ENCODE assay signal across 12 cellular contexts in the genomic region with DNA sequence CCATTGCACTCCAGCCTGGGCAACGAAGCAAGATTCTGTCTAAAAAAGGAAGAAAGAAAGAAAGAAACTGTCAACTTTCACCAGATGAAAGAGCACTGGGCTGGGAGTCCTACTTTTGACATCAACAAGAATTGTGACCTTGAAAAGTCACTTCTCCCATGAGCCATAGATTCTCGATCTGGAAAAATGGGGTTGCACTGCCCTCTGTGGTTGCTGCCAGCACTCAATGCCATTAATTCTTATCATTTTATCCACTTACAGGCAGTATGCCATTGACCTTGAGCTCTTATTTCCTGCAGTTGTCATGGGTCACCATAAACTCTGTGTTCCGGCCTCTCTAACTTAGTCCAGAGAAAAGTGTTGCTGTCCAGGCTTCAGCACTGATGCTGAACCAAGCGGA.
DNase-seq lines count a peak whose midpoint lies in the region; ATAC-seq and TF ChIP-seq lines count a peak whose summit lies in the region.
"Had no signal": no experiment of that assay in that cellular context is flagged by ENCODE, and none has a peak within 500 bp of the region (broad histone marks: within the 10 kb centered on the region; RNA-seq: fewer than 3 reads in every experiment).

No MANE protein-coding gene starts in this region.

- ATAC-seq in activated CD4-positive, alpha-beta T cell treated with anti-CD3 and anti-CD28 coated beads for 36 hours = no peak
- ATAC-seq in WTC11 = peak; percentile 26; the same call in 1 of the 2 replicates
- no peak for ATAC-seq in activated T-cell treated with anti-CD3 and anti-CD28 coated beads, Interleukin-2, amount 50 U/mL, for 72 hours (replicated peaks in 1 of 2)
- ATAC-seq: natural killer cell had no signal

- H3K36me3 Mint-ChIP-seq in activated CD4-positive, alpha-beta T cell treated with anti-CD3 and anti-CD28 coated beads for 36 hours (ENCODE audit: low read depth) = no peaks in the 10 kb centered on the region
- no peaks in the 10 kb centered on the region for H3K36me3 Mint-ChIP-seq in WTC11
- H3K36me3 Mint-ChIP-seq in activated T-cell treated with anti-CD3 and anti-CD28 coated beads, Interleukin-2, amount 50 U/mL, for 72 hours (ENCODE audit: insufficient read depth in 2 of 2) = no peaks in the 10 kb centered on the region
- H3K36me3 Mint-ChIP-seq: natural killer cell had no signal

- H3K9me3 ChIP-seq in left ventricle myocardium inferior (replicated peaks) = no peaks in the 10 kb centered on the region
- H3K9me3 ChIP-seq in tibial artery = no peaks in the 10 kb centered on the region
- H3K9me3 ChIP-seq: HAP-1, stomach had no signal

- CTCF ChIA-PET in activated CD4-positive, alpha-beta T cell treated with anti-CD3 and anti-CD28 coated beads for 36 hours (lab: Charles Lee) = no interaction called here
- CTCF ChIA-PET in WTC11 (lab: Charles Lee) = interaction anchor here (0.6 to 1.2 kb wide), 10 partner anchors 9 to 479 kb away, joined by 3 to 17 read pairs (median 4); no protein-coding TSS in a partner anchor
- CTCF ChIA-PET in GM10248 (lab: Yijun Ruan, JAX) = no interaction called here

- H3K27me3 Mint-ChIP-seq in activated CD4-positive, alpha-beta T cell treated with anti-CD3 and anti-CD28 coated beads for 36 hours = peaks cover 1% of the 10 kb centered on the region
- no peaks in the 10 kb centered on the region; the same call in 1 of the 2 replicates for H3K27me3 Mint-ChIP-seq in WTC11 (ENCODE audit: low read depth)
- H3K27me3 Mint-ChIP-seq in activated T-cell treated with anti-CD3 and anti-CD28 coated beads, Interleukin-2, amount 50 U/mL, for 72 hours (ENCODE audit: low read depth) = peaks cover 9% of the 10 kb centered on the region

- H3K27me3 ChIP-seq in left ventricle myocardium inferior (ENCODE audit: low read depth) (no peaks in the 10 kb centered on the region), tibial artery (no peaks in the 10 kb centered on the region)
- H3K27me3 ChIP-seq: stomach had no signal

- no peak overlapping the region for H3K27ac Mint-ChIP-seq in activated CD4-positive, alpha-beta T cell treated with anti-CD3 and anti-CD28 coated beads for 36 hours
- H3K27ac Mint-ChIP-seq in WTC11 = no peak overlapping the region
- no peak overlapping the region for H3K27ac Mint-ChIP-seq in activated T-cell treated with anti-CD3 and anti-CD28 coated beads, Interleukin-2, amount 50 U/mL, for 72 hours
- H3K27ac Mint-ChIP-seq: natural killer cell had no signal

- H3K27ac ChIP-seq in left ventricle myocardium inferior (replicated peaks) = peak overlapping the region; percentile 58
- H3K27ac ChIP-seq in tibial artery = peak overlapping the region; percentile 19 to 53
- peak overlapping the region in 1 of 2 donors; percentile 66 for H3K27ac ChIP-seq in coronary artery
- H3K27ac ChIP-seq: VCaP had no signal

- no peaks in the 10 kb centered on the region for H3K4me1 Mint-ChIP-seq in activated CD4-positive, alpha-beta T cell treated with anti-CD3 and anti-CD28 coated beads for 36 hours
- H3K4me1 Mint-ChIP-seq in WTC11 = peaks cover 7% of the 10 kb centered on the region
- no peaks in the 10 kb centered on the region for H3K4me1 Mint-ChIP-seq in activated T-cell treated with anti-CD3 and anti-CD28 coated beads, Interleukin-2, amount 50 U/mL, for 72 hours (ENCODE audit: low read depth)
- H3K4me1 Mint-ChIP-seq: natural killer cell had no signal

- TF ChIP-seq CTCF in WTC11 (IDR thresholded peaks at IDR 0.05) (no peak), left ventricle myocardium inferior (IDR thresholded peaks at IDR 0.05; ENCODE audit: borderline replicate concordance) (peak; percentile 28), tibial artery (IDR thresholded peaks at IDR 0.05) (peak; percentile 24 to 29), GM10248 (IDR thresholded peaks at IDR 0.05; ENCODE audit: control extremely low read depth, extremely low read depth, low read depth, missing control alignments) (no peak), coronary artery (IDR thresholded peaks at IDR 0.05) (no peak)

- H3K9me3 Mint-ChIP-seq in activated CD4-positive, alpha-beta T cell treated with anti-CD3 and anti-CD28 coated beads for 36 hours (ENCODE audit: low read depth) = no peaks in the 10 kb centered on the region
- peaks cover 3% of the 10 kb centered on the region; the same call in 1 of the 2 replicates for H3K9me3 Mint-ChIP-seq in WTC11
- H3K9me3 Mint-ChIP-seq in activated T-cell treated with anti-CD3 and anti-CD28 coated beads, Interleukin-2, amount 50 U/mL, for 72 hours = no peaks in the 10 kb centered on the region
- H3K9me3 Mint-ChIP-seq: natural killer cell had no signal

- POLR2A ChIA-PET in activated CD4-positive, alpha-beta T cell treated with anti-CD3 and anti-CD28 coated beads for 36 hours (lab: Charles Lee) = no interaction called here
- POLR2A ChIA-PET in WTC11 (lab: Charles Lee) (no interaction called here), GM10248 (lab: Yijun Ruan, JAX) (no interaction called here)

- peak; percentile 10 for DNase-seq in activated CD4-positive, alpha-beta T cell treated with anti-CD3 and anti-CD28 coated beads for 36 hours
- no peak for DNase-seq in activated CD4-positive, alpha-beta T cell treated with anti-CD3 and anti-CD28 coated beads for 1 hour
- peak; percentile 23 for DNase-seq in WTC11 (ENCODE audit: low spot score)
- DNase-seq in left ventricle myocardium inferior = no peak
- DNase-seq in tibial artery = no peak
- no peak for DNase-seq in activated T-cell treated with anti-CD3 and anti-CD28 coated beads, Interleukin-2, amount 50 U/mL, for 72 hours
- DNase-seq in GM10248 (ENCODE audit: extremely low spot score) = no peak
- DNase-seq in coronary artery (ENCODE audit: low spot score) = no peak
- DNase-seq: natural killer cell, stomach had no signal

- no peak overlapping the region for H3K4me3 ChIP-seq in left ventricle myocardium inferior
- no peak overlapping the region for H3K4me3 ChIP-seq in tibial artery
- H3K4me3 ChIP-seq in coronary artery = no peak overlapping the region
- H3K4me3 ChIP-seq: HAP-1, stomach had no signal

- H3K4me1 ChIP-seq in left ventricle myocardium inferior = peaks cover 25% of the 10 kb centered on the region
- peaks cover 0 to 41% (median 7%) of the 10 kb centered on the region in 4 donors for H3K4me1 ChIP-seq in tibial artery
- H3K4me1 ChIP-seq: HAP-1 had no signal

- H3K4me3 Mint-ChIP-seq in activated CD4-positive, alpha-beta T cell treated with anti-CD3 and anti-CD28 coated beads for 36 hours = no peak overlapping the region
- no peak overlapping the region for H3K4me3 Mint-ChIP-seq in WTC11
- no peak overlapping the region for H3K4me3 Mint-ChIP-seq in activated T-cell treated with anti-CD3 and anti-CD28 coated beads, Interleukin-2, amount 50 U/mL, for 72 hours
- H3K4me3 Mint-ChIP-seq: natural killer cell had no signal

- H3K36me3 ChIP-seq in left ventricle myocardium inferior (no peaks in the 10 kb centered on the region), tibial artery (peaks cover 0 to 7% (median 6%) of the 10 kb centered on the region in 3 donors)
- H3K36me3 ChIP-seq: HAP-1 had no signal

- intact Hi-C loops in activated CD4-positive, alpha-beta T cell treated with anti-CD3 and anti-CD28 coated beads for 36 hours (cut with DNase I, micrococcal nuclease) = loop anchor here in 1 of 2 experiments (10.0 kb wide), 1 partner anchor 311 kb away; no protein-coding TSS in a partner anchor
- intact Hi-C loops in left ventricle myocardium inferior (cut with micrococcal nuclease) (no loop called here), tibial artery (cut with DNase I; ENCODE audit: low total_unique reads) (no loop called here)

TF ChIP-seq in WTC11, 78 proteins besides CTCF, POLR2A, EP300 and RAD21:
- TF ChIP-seq ESRRA (CRISPR knock-in tag; IDR thresholded peaks at IDR 0.05; ENCODE audit: borderline replicate concordance) (peak; percentile 51; the same call in 1 of the 2 replicates), E2F1 (CRISPR knock-in tag; IDR thresholded peaks at IDR 0.05) (no peak)

Comparison
In these comparisons a context has a peak if more than half of its experiments do, and no peak if none do; other contexts are left out.
1. DNase-seq: peak in activated CD4-positive, alpha-beta T cell treated with anti-CD3 and anti-CD28 coated beads for 36 hours (single experiment) and WTC11 (single experiment); none in activated CD4-positive, alpha-beta T cell treated with anti-CD3 and anti-CD28 coated beads for 1 hour (single experiment), left ventricle myocardium inferior (single experiment), tibial artery (0 of 2), activated T-cell treated with anti-CD3 and anti-CD28 coated beads, Interleukin-2, amount 50 U/mL, for 72 hours (0 of 2), GM10248 (single experiment) and coronary artery (single experiment).
2. CTCF ChIP-seq: peak in left ventricle myocardium inferior (single experiment) and tibial artery (2 of 2); none in WTC11 (single experiment), GM10248 (single experiment) and coronary artery (single experiment).